In genomic region chr17:79054200-79054599, GRCh38 we compare ENCODE assay signal across 21 cellular contexts. TPM values are rescaled to one million over a fixed set of nuclear protein-coding genes. Genes with fewer than 3 reads are reported as not detected.
DNase-seq lines count a peak whose midpoint lies in the region; ATAC-seq and TF ChIP-seq lines count a peak whose summit lies in the region.
"Had no signal": no experiment of that assay in that cellular context is flagged by ENCODE, and none has a peak within 500 bp of the region (broad histone marks: within the 10 kb centered on the region; RNA-seq: fewer than 3 reads in every experiment).

No MANE protein-coding gene starts in this region.

- intact Hi-C loops in heart right ventricle (cut with DNase I): no loop called here
- intact Hi-C loops in left cardiac atrium (cut with DNase I): no loop called here
- intact Hi-C loops in tibial artery (cut with DNase I; ENCODE audit: low total_unique reads): no loop called here

- H3K4me3 ChIP-seq in heart right ventricle: no peak overlapping the region
- H3K4me3 ChIP-seq in tibial artery: no peak overlapping the region
- H3K4me3 ChIP-seq: BLaER1, GM23338 had no signal

- no peak for TF ChIP-seq CTCF in heart right ventricle (IDR thresholded peaks at IDR 0.05)
- no peak for TF ChIP-seq CTCF in tibial artery (IDR thresholded peaks at IDR 0.05)

- peaks cover 0 to 18% (median 0%) of the 10 kb centered on the region in 9 donors for H3K4me1 ChIP-seq in heart right ventricle
- H3K4me1 ChIP-seq in tibial artery: peaks cover 0 to 37% (median 11%) of the 10 kb centered on the region in 4 donors

- 64 to 67% methylated on average over 1 of the region's 1 CpG for WGBS in heart right ventricle, 2 donors

- H3K36me3 ChIP-seq in heart right ventricle: peaks cover 0 to 10% (median 0%) of the 10 kb centered on the region in 9 donors
- peaks cover 9 to 22% (median 20%) of the 10 kb centered on the region in 3 donors for H3K36me3 ChIP-seq in tibial artery
- H3K36me3 ChIP-seq: BLaER1 had no signal

- H3K27me3 ChIP-seq in heart right ventricle: no peaks in the 10 kb centered on the region
- no peaks in the 10 kb centered on the region for H3K27me3 ChIP-seq in tibial artery
- H3K27me3 ChIP-seq: BLaER1 had no signal

- peak overlapping the region in 9 of 10 donors; percentile 15 to 69 (median 51) for H3K27ac ChIP-seq in heart right ventricle
- H3K27ac ChIP-seq in tibial artery: peak overlapping the region; percentile 57 to 72
- H3K27ac ChIP-seq: BLaER1, KMS-11 had no signal

- TF ChIP-seq POLR2A in erythroblast (IDR thresholded peaks at IDR 0.05; ENCODE audit: low read length): no peak

- ATAC-seq in heart right ventricle (no peak), left cardiac atrium (no peak), esophagus mucosa (no peak), GM19328 (IDR thresholded peaks at IDR 0.05; ENCODE audit: unreplicated experiment) (no peak)
- ATAC-seq: GM23338 had no signal

- no peak for DNase-seq in heart right ventricle
- no peak for DNase-seq in left cardiac atrium
- peak; percentile 29 for DNase-seq in amniotic epithelial cell (ENCODE audit: low read depth)
- DNase-seq in erythroblast (lab: John Stamatoyannopoulos, UW): peak; percentile 8 to 30
- no peak for DNase-seq in tibial artery
- DNase-seq: CD4-positive, CD25-positive, alpha-beta regulatory T cell; DMS153; DND-41; H9; IMR-90; MM.1S; NCI-H2029; NCI-H2227 treated with DMSO at 0.1 percent for 48 hours; NCI-H526 treated with DMSO at 0.1 percent for 48 hours; RPMI8226; SHP77 had no signal

- peaks cover 0 to 23% (median 3%) of the 10 kb centered on the region in 11 donors for H3K9me3 ChIP-seq in heart right ventricle
- no peaks in the 10 kb centered on the region for H3K9me3 ChIP-seq in tibial artery

RNA-seq across cellular contexts. Expression of gene ENGASE, which starts 20.4 kb away (rescaled TPM):
- 10 to 100 TPM; 20.1 to 45.5 (median 26.6) TPM for total RNA-seq in heart right ventricle
- 10 to 100 TPM in 1 of 2 donors, 1 to 10 TPM in 1; 9.7 to 54.1 TPM for polyA plus RNA-seq in heart right ventricle
- 10 to 100 TPM; 34.5 to 47.5 TPM for total RNA-seq in left cardiac atrium
- 6.5 TPM for total RNA-seq in esophagus mucosa

RNA-seq across cellular contexts. Expression of gene C1QTNF1, which starts 30.2 kb away (rescaled TPM):
- total RNA-seq in heart right ventricle (100 to 1,000 TPM in 3 of 10 donors, 10 to 100 TPM in 7; 29.3 to 685 (median 62.8) TPM), left cardiac atrium (100 to 1,000 TPM; 377 to 765 TPM), esophagus mucosa (4.1 TPM)
- polyA plus RNA-seq in heart right ventricle: 100 to 1,000 TPM; 108 to 224 TPM
- total RNA-seq: CD4-positive, CD25-positive, alpha-beta regulatory T cell had no signal
- polyA plus RNA-seq: CD4-positive, CD25-positive, alpha-beta regulatory T cell had no signal

RNA-seq across cellular contexts. Expression of gene CANT1, which starts 44.6 kb away (rescaled TPM):
- total RNA-seq in heart right ventricle: 10 to 100 TPM; 19.9 to 33.4 (median 24.4) TPM
- 10 to 100 TPM in 1 of 2 donors, 1 to 10 TPM in 1; 4.1 to 16.7 TPM for polyA plus RNA-seq in heart right ventricle
- 10 to 100 TPM; 30.5 to 33.3 TPM for total RNA-seq in left cardiac atrium
- 55.5 TPM for total RNA-seq in esophagus mucosa

Comparison
In these comparisons a context has a peak if more than half of its experiments do, and no peak if none do; other contexts are left out.
1. DNase-seq: peak in amniotic epithelial cell (single experiment) and erythroblast (2 of 2); none in heart right ventricle (0 of 2), left cardiac atrium (single experiment) and tibial artery (0 of 2).